10 cellular contexts compared by ENCODE assay signal in genomic region chr2:130376433-130377293, GRCh38. TPM values are rescaled to one million over a fixed set of nuclear protein-coding genes. Genes with fewer than 3 reads are reported as not detected.
DNase-seq lines count a peak whose midpoint lies in the region; ATAC-seq, FAIRE-seq and TF ChIP-seq lines count a peak whose summit lies in the region.
"Had no signal": no experiment of that assay in that cellular context is flagged by ENCODE, and none has a peak within 500 bp of the region (broad histone marks: within the 10 kb centered on the region; RNA-seq: fewer than 3 reads in every experiment).

No MANE protein-coding gene starts in this region.

- no peak overlapping the region for H3K4me3 ChIP-seq in CD8-positive, alpha-beta T cell (ENCODE audit: low read depth, low read length)
- peak overlapping the region; percentile 62 for H3K4me3 ChIP-seq in GM12878

- H3K9me3 Mint-ChIP-seq in CD8-positive, alpha-beta T cell = no peaks in the 10 kb centered on the region
- H3K9me3 Mint-ChIP-seq: nephron had no signal

- peaks cover 38% of the 10 kb centered on the region for H3K36me3 Mint-ChIP-seq in CD8-positive, alpha-beta T cell

- H3K79me2 ChIP-seq in GM12878 (ENCODE audit: control insufficient read depth, insufficient read depth, low read length) = peaks cover 46% of the 10 kb centered on the region

- intact Hi-C loops in CD8-positive, alpha-beta T cell (cut with DNase I, micrococcal nuclease) = no loop called here
- intact Hi-C loops in GM12878 (cut with micrococcal nuclease; ENCODE audit: unreplicated experiment) = loop anchor here (1.0 to 10.0 kb wide), 2 partner anchors 34 to 48 kb away; partner anchors contain the start of gene IMP4

- peak overlapping the region; percentile 86 for H3K4me2 ChIP-seq in GM12878 (ENCODE audit: control insufficient read depth, insufficient read depth)

- no peaks in the 10 kb centered on the region for H4K20me1 ChIP-seq in GM12878 (ENCODE audit: control insufficient read depth, insufficient read depth)

- ATAC-seq in CD8-positive, alpha-beta T cell = no peak
- ATAC-seq in GM19397 (IDR thresholded peaks at IDR 0.05; ENCODE audit: unreplicated experiment) (peak; percentile 41), HG03159 (IDR thresholded peaks at IDR 0.05; ENCODE audit: unreplicated experiment) (peak; percentile 61), GM12878 (peak; percentile 53)

- TF ChIP-seq POLR2A in GM12878 (IDR thresholded peaks at IDR 0.05; ENCODE audit: low read depth, low read length) = no peak

- H3K4me3 Mint-ChIP-seq in CD8-positive, alpha-beta T cell = no peak overlapping the region

- no peak overlapping the region for H3K27ac ChIP-seq in CD8-positive, alpha-beta T cell (ENCODE audit: low read depth, low read length)
- H3K27ac ChIP-seq in GM12878 (ENCODE audit: control insufficient read depth, insufficient read depth) = peak overlapping the region; percentile 79

- POLR2A ChIA-PET in CD8-positive, alpha-beta T cell (lab: Charles Lee) = interaction anchor here (2.9 kb wide), 1 partner anchor 35 kb away, joined by 15 read pairs; the partner anchor contains the start of gene IMP4
- POLR2A ChIA-PET in GM12878 (lab: Charles Lee) = interaction anchor here (0.5 to 1.9 kb wide), 10 partner anchors 9 to 1143 kb away, joined by 3 to 9 read pairs (median 4); partner anchors contain the start of gene SMPD4

- FAIRE-seq in GM12878 (lab: Jason Lieb, UNC) = peak; percentile 95

- H3K27ac Mint-ChIP-seq in CD8-positive, alpha-beta T cell = peak overlapping the region; percentile 53
- H3K27ac Mint-ChIP-seq: nephron had no signal

- no peak for DNase-seq in CD8-positive, alpha-beta T cell
- peak; percentile 89 for DNase-seq in GM12878 (ENCODE audit: low read depth, low spot score)
- DNase-seq in Kasumi-1 (lab: John Stamatoyannopoulos, UW) = no peak
- no peak for DNase-seq in NCI-H510A treated with DMSO at 0.1 percent for 48 hours (lab: John Stamatoyannopoulos, UW)
- DNase-seq in superior temporal gyrus (ENCODE audit: extremely low spot score) = no peak
- no peak for DNase-seq in DMS79 treated with DMSO at 0.1 percent for 48 hours (lab: John Stamatoyannopoulos, UW)
- DNase-seq: activated effector memory CD4-positive, alpha-beta T cell treated with anti-CD3 and anti-CD28 coated beads, Interleukin-2, amount 50 U/mL, for 16 hours had no signal

- peak overlapping the region; percentile 41 for H3K9ac ChIP-seq in GM12878 (ENCODE audit: control insufficient read depth, insufficient read depth, low read length)

- peaks cover 39% of the 10 kb centered on the region for H3K4me1 ChIP-seq in CD8-positive, alpha-beta T cell (ENCODE audit: insufficient read depth, low read length)
- peaks cover 54% of the 10 kb centered on the region for H3K4me1 ChIP-seq in GM12878 (ENCODE audit: control insufficient read depth, insufficient read depth, low read length)

- H3K4me1 Mint-ChIP-seq in CD8-positive, alpha-beta T cell (ENCODE audit: low read depth) = peaks cover 75% of the 10 kb centered on the region

- H2AFZ ChIP-seq in GM12878 (ENCODE audit: control insufficient read depth, low read depth, low read length) = no peak overlapping the region

- in situ Hi-C loops in GM12878 (cut with MboI) = no loop called here

- no peaks in the 10 kb centered on the region for H3K9me3 ChIP-seq in CD8-positive, alpha-beta T cell (ENCODE audit: low read length)
- H3K9me3 ChIP-seq in GM12878 (replicated peaks; ENCODE audit: control insufficient read depth, insufficient read depth, low read length) = no peaks in the 10 kb centered on the region

- CTCF ChIA-PET in CD8-positive, alpha-beta T cell (lab: Charles Lee) = interaction anchor here (0.7 kb wide), 1 partner anchor 44 kb away, joined by 3 read pairs; no protein-coding TSS in a partner anchor
- CTCF ChIA-PET in GM12878 (lab: Yijun Ruan, JAX) = interaction anchor here (0.8 to 2.7 kb wide), 12 partner anchors 9 to 46 kb away, joined by 3 to 10 read pairs (median 4); partner anchors contain the start of gene IMP4

- no peak for TF ChIP-seq CTCF in CD8-positive, alpha-beta T cell (IDR thresholded peaks at IDR 0.05)
- peak; percentile 34 to 43 (median 42); a peak in 4 of 6 replicates for TF ChIP-seq CTCF in GM12878 (IDR thresholded peaks at IDR 0.05 in 2 of 3, conservative IDR thresholded peaks at IDR 0.05 in 1 of 3; ENCODE audit: control insufficient read depth in 2 of 3, extremely low read depth in 1 of 3, insufficient read depth in 1 of 3, low read depth in 3 of 3, low read length in 3 of 3)

- SMC1A ChIA-PET in GM12878 (lab: Charles Lee; ENCODE audit: uncharacterized antibody, unreplicated experiment) = interaction anchor here (0.8 to 4.4 kb wide), 8 partner anchors 9 to 44 kb away, joined by 3 to 25 read pairs (median 4); partner anchors contain the start of gene IMP4

- no peaks in the 10 kb centered on the region for H3K27me3 Mint-ChIP-seq in CD8-positive, alpha-beta T cell (ENCODE audit: low read depth)

- no TSS peak for BruUV-seq in GM12878 (replicated peaks; lab: Mats Ljungman, UMichigan)

- H3K27me3 ChIP-seq in CD8-positive, alpha-beta T cell (ENCODE audit: insufficient read depth, low read length) = no peaks in the 10 kb centered on the region
- no peaks in the 10 kb centered on the region for H3K27me3 ChIP-seq in GM12878 (replicated peaks in 1 of 2; ENCODE audit: control insufficient read depth in 2 of 2, insufficient read depth in 2 of 2, low read length in 1 of 2)

- TF ChIP-seq RAD21 in GM12878 (IDR thresholded peaks at IDR 0.05; ENCODE audit: insufficient read depth, low read depth, low read length) = peak; percentile 34; the same call in 1 of the 2 replicates

- no peaks in the 10 kb centered on the region for H3K36me3 ChIP-seq in CD8-positive, alpha-beta T cell (ENCODE audit: insufficient read depth, low read length)
- H3K36me3 ChIP-seq in GM12878 (ENCODE audit: control insufficient read depth in 2 of 2, insufficient read depth in 2 of 2, low read length in 1 of 2) = peaks cover 0 to 8% of the 10 kb centered on the region in 2 experiments; a peak in 2 of 4 replicates

- WGBS in GM12878 (ENCODE audit: insufficient coverage, insufficient replicate concordance, low lambda C conversion rate, missing lambda C conversion rate) = 3% methylated on average over 11 of the region's 11 CpGs

- TF ChIP-seq EP300 in GM12878 (IDR thresholded peaks at IDR 0.05; ENCODE audit: borderline replicate concordance in 1 of 2, control insufficient read depth in 1 of 2, low read depth in 2 of 2, low read length in 2 of 2) = peak; percentile 15 to 56; a peak in 2 of 4 replicates

- RAD21 ChIA-PET in GM12878 (lab: Charles Lee; ENCODE audit: unreplicated experiment) = interaction anchor here (1.0 to 4.1 kb wide), 3 partner anchors 12 to 34 kb away, joined by 3 to 23 read pairs (median 6); partner anchors contain the start of genes IMP4 and PTPN18

TF ChIP-seq in GM12878, 131 proteins besides CTCF, POLR2A, EP300 and RAD21 (continues in another document):
- TF ChIP-seq BACH1 (IDR thresholded peaks at IDR 0.05; ENCODE audit: borderline replicate concordance) = no peak
- TF ChIP-seq SPI1 (IDR thresholded peaks at IDR 0.05; ENCODE audit: borderline replicate concordance, insufficient read depth, low read depth, low read length) = no peak
- peak; percentile 76 for TF ChIP-seq TBL1XR1 (IDR thresholded peaks at IDR 0.05; ENCODE audit: low read depth, low read length)
- TF ChIP-seq NBN (IDR thresholded peaks at IDR 0.05) = 0 out of 2 replicates have a peak, but pooled peaks have one; percentile 60
- TF ChIP-seq RUNX3 (IDR thresholded peaks at IDR 0.05; ENCODE audit: low read length) = peak; percentile 97

RNA-seq across cellular contexts. Expression of gene PTPN18, which starts 20.8 kb away (rescaled TPM):
- 10 to 100 TPM; 18.1 to 20.6 TPM for total RNA-seq in CD8-positive, alpha-beta T cell
- 33.3 and 40.8 TPM in 2 replicates for total RNA-seq in GM12878 (2013; cell fraction: nucleolus; rRNA removed)
- total RNA-seq in GM12878 (2014; rRNA removed) (31.4 and 36.9 TPM in 2 replicates), GM12878 (2014; rRNA removed; fragmentation: Illumina TruSeq; extraction: Trizol) (38.5 and 39.8 TPM in 2 replicates), GM12878 (2021) (41.9 and 43.1 TPM in 2 replicates)
- 26.0 TPM for polyA plus RNA-seq in GM12878 (2011; ENCODE audit: low read depth)
- polyA plus RNA-seq in GM12878 (2011; rRNA removed) (29.3 and 47.0 TPM in 2 replicates), GM12878 (2014; fragmentation: Illumina TruSeq; extraction: Trizol) (89.9 and 99.8 TPM in 2 replicates), GM12878 (2014; fragmentation: Nextera tagmentation; extraction: Ambion mirVana) (10 to 100 TPM; 14.8 to 17.5 TPM), GM12878 (2014; rRNA removed) (58.4 and 58.8 TPM in 2 replicates), GM12878 (2016; fragmentation: Nextera tagmentation; extraction: Ambion mirVana) (10 to 100 TPM; 43.7 to 45.6 TPM)
- polyA plus RNA-seq in GM12878 (2011; cell fraction: cytosol; rRNA removed) = 50.1 and 55.8 TPM in 2 replicates
- polyA plus RNA-seq in GM12878 (2011; cell fraction: nucleus; rRNA removed) = 44.1 and 45.8 TPM in 2 replicates
- 37.9 and 44.0 TPM in 2 replicates for polyA plus RNA-seq in GM12878 (2012)
- polyA minus RNA-seq in GM12878 (2011; rRNA and poly(A)+ RNA removed) = 22.4 and 27.1 TPM in 2 replicates
- 13.2 and 13.4 TPM in 2 replicates for polyA minus RNA-seq in GM12878 (2011; cell fraction: cytosol; rRNA and poly(A)+ RNA removed)
- 17.3 and 30.1 TPM in 2 replicates for polyA minus RNA-seq in GM12878 (2011; cell fraction: nucleus; rRNA and poly(A)+ RNA removed)

RNA-seq across cellular contexts. Expression of gene IMP4, which starts 34.0 kb away (rescaled TPM):
- total RNA-seq in CD8-positive, alpha-beta T cell = 100 to 1,000 TPM; 108 to 120 TPM
- 66.8 and 77.9 TPM in 2 replicates for total RNA-seq in GM12878 (2013; cell fraction: nucleolus; rRNA removed)
- total RNA-seq in GM12878 (2014; rRNA removed) (181 and 209 TPM in 2 replicates), GM12878 (2014; rRNA removed; fragmentation: Illumina TruSeq; extraction: Trizol) (74.9 and 85.3 TPM in 2 replicates), GM12878 (2021) (166 and 171 TPM in 2 replicates)
- 61.6 TPM for polyA plus RNA-seq in GM12878 (2011; ENCODE audit: low read depth)
- polyA plus RNA-seq in GM12878 (2011; rRNA removed) (78.0 and 162 TPM in 2 replicates), GM12878 (2014; fragmentation: Illumina TruSeq; extraction: Trizol) (43.2 and 70.5 TPM in 2 replicates), GM12878 (2014; fragmentation: Nextera tagmentation; extraction: Ambion mirVana) (100 to 1,000 TPM in 1 of 2 experiments, 10 to 100 TPM in 1; 41.4 to 100 TPM), GM12878 (2014; rRNA removed) (242 and 273 TPM in 2 replicates), GM12878 (2016; fragmentation: Nextera tagmentation; extraction: Ambion mirVana) (100 to 1,000 TPM; 183 to 206 TPM)
- 306 and 444 TPM in 2 replicates for polyA plus RNA-seq in GM12878 (2011; cell fraction: cytosol; rRNA removed)
- 402 and 407 TPM in 2 replicates for polyA plus RNA-seq in GM12878 (2011; cell fraction: nucleus; rRNA removed)
- polyA plus RNA-seq in GM12878 (2012) = 134 and 142 TPM in 2 replicates
- polyA minus RNA-seq in GM12878 (2011; rRNA and poly(A)+ RNA removed) = 132 and 174 TPM in 2 replicates
- 64.4 and 65.1 TPM in 2 replicates for polyA minus RNA-seq in GM12878 (2011; cell fraction: cytosol; rRNA and poly(A)+ RNA removed)
- 89.7 and 141 TPM in 2 replicates for polyA minus RNA-seq in GM12878 (2011; cell fraction: nucleus; rRNA and poly(A)+ RNA removed)
